8 cellular contexts compared by ENCODE assay signal in genomic region chr12:54279632-54280400, GRCh38. TPM values are rescaled to one million over a fixed set of nuclear protein-coding genes. Genes with fewer than 3 reads are reported as not detected.
DNase-seq lines count a peak whose midpoint lies in the region; ATAC-seq and TF ChIP-seq lines count a peak whose summit lies in the region.

TSS of gene CBX5 (minus strand) at chr12:54280122. CDS start at chr12:54257650, 22,472 bp downstream.

- peak within 1 kb of the TSS; percentile 100 for H3K9ac ChIP-seq in SK-N-MC (ENCODE audit: insufficient read length)

- DNase-seq in NCI-H1048 (lab: John Stamatoyannopoulos, UW), result peak; percentile 96
- DNase-seq in SK-N-MC (ENCODE audit: low read depth, low spot score), result peak; percentile 99
- DNase-seq in activated naive CD4-positive, alpha-beta T cell treated with anti-CD3 and anti-CD28 coated beads, Interleukin-2, amount 50 U/mL, for 16 hours, result peak; percentile 99
- peak; percentile 99 for DNase-seq in glomerular visceral epithelial cell (ENCODE audit: extremely low spot score)
- DNase-seq in omental fat pad (ENCODE audit: low spot score), result peak; percentile 95
- DNase-seq in testis, result peak; percentile 99

- H3K36me3 ChIP-seq in SK-N-MC (ENCODE audit: insufficient read depth, low read length) (peaks cover 68% of the 10 kb centered on the region), testis (ENCODE audit: low read depth, missing control alignments) (no peaks in the 10 kb centered on the region)

- no peaks in the 10 kb centered on the region for H3K27me3 ChIP-seq in testis

- peak; percentile 71 for TF ChIP-seq POLR2A in testis (IDR thresholded peaks at IDR 0.05)

- peaks cover 38% of the 10 kb centered on the region for H3K4me1 ChIP-seq in testis

- intact Hi-C loops in testis (cut with DNase I; ENCODE audit: low total_unique reads), result loop anchor here (10.0 kb wide), 1 partner anchor 85 kb away; the partner anchor contains the start of gene GPR84

- WGBS in testis, 2 donors, result 0% methylated on average over 8 to 46 of the region's 46 CpGs

- no peak for TF ChIP-seq CTCF in omental fat pad (IDR thresholded peaks at IDR 0.05)
- peak in 1 of 3 experiments; percentile 16 for TF ChIP-seq CTCF in testis (IDR thresholded peaks at IDR 0.05)

- H3K9me3 ChIP-seq in SK-N-MC (ENCODE audit: low read depth, low read length) (no peaks in the 10 kb centered on the region), testis (no peaks in the 10 kb centered on the region)

- H3K27ac ChIP-seq in SK-N-MC (peak within 1 kb of the TSS; percentile 100), testis (peak within 1 kb of the TSS; percentile 90 to 95)

- peak; percentile 65 for ATAC-seq in HG02588 (IDR thresholded peaks at IDR 0.05; ENCODE audit: unreplicated experiment)
- ATAC-seq in omental fat pad (ENCODE audit: low FRiP score), result peak; percentile 94

- H3K4me3 ChIP-seq in GM08714 (ENCODE audit: low read length) (peak within 1 kb of the TSS; percentile 98), SK-N-MC (peak within 1 kb of the TSS; percentile 100), testis (peak within 1 kb of the TSS; percentile 78 to 88)

RNA-seq across cellular contexts. Expression of gene CBX5, which starts in this region (rescaled TPM):
- 10 to 100 TPM; 20.9 to 38.8 (median 25.3) TPM for total RNA-seq in omental fat pad
- total RNA-seq in testis, result 10 to 100 TPM; 52.7 to 63.9 TPM
- polyA plus RNA-seq in testis (ENCODE audit: insufficient read depth, low read depth, low replicate concordance), result 66.4 TPM

Comparison
In these comparisons a context has a peak if more than half of its experiments do, and no peak if none do; other contexts are left out.
1. Peak in every context shown above with its lines: DNase-seq, ATAC-seq, H3K4me3 ChIP-seq and H3K27ac ChIP-seq.